In the genomic region with DNA sequence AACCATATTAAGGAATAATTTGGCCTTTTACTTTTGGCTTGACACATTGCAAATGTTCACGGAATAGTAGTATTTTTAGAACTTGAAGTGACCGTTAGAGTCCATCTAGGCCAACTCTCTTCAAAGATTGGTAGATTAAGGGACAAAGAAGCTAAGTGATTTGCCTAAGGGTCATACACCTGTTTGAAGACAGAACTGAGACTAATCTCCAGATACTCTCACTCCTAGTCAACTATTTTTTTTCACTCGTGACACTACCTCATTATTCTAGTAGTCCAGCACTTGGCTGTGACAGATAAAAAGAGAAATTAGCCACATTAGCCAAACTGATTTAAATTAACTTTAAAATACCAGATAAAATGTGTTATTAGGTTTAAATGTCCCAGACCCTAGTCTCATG, we compare ENCODE assay signal across 22 cellular contexts.
"Had no signal": no experiment of that assay in that cellular context is flagged by ENCODE, and none has a peak within 500 bp of the region (broad histone marks: within the 10 kb centered on the region; RNA-seq: fewer than 3 reads in every experiment).

No MANE protein-coding gene starts in this region.

- H3K27ac Mint-ChIP-seq: activated CD8-positive, alpha-beta T cell treated with anti-CD3 and anti-CD28 coated beads, Interleukin-2, amount 10 ng/mL, durations not matched to agents 7 days and 5 days; activated naive CD8-positive, alpha-beta T cell treated with anti-CD3 and anti-CD28 coated beads for 36 hours; activated T-cell treated with anti-CD3 and anti-CD28 coated beads, Interleukin-2, amount 50 U/mL, for 24 hours; activated T-helper 2 cell treated with anti-CD3 and anti-CD28 coated beads, Interferon-gamma antibody, Interleukin-2, Interleukin-4, amounts not matched to agents 10 μg/mL and 5 μg/mL and 100 μg/mL, durations not matched to agents 14 hours and 24 hours and 36 hours; natural killer cell treated with Interleukin-12 subunit alpha and Interleukin-12 subunit beta and Interleukin-15 and Interleukin-18, amount 100 ng/mL, for 72 hours; progenitor cell of endocrine pancreas; T-helper 17 cell had no signal

- H3K27me3 ChIP-seq: esophagus muscularis mucosa, gastroesophageal sphincter, spleen, upper lobe of right lung had no signal

- H3K9me3 ChIP-seq: esophagus muscularis mucosa, gastroesophageal sphincter, spleen, upper lobe of right lung had no signal

- H3K9me3 Mint-ChIP-seq: activated naive CD8-positive, alpha-beta T cell treated with anti-CD3 and anti-CD28 coated beads for 36 hours; activated T-cell treated with anti-CD3 and anti-CD28 coated beads, Interleukin-2, amount 50 U/mL, for 24 hours; activated T-helper 2 cell treated with anti-CD3 and anti-CD28 coated beads, Interferon-gamma antibody, Interleukin-2, Interleukin-4, amounts not matched to agents 10 μg/mL and 5 μg/mL and 100 μg/mL, durations not matched to agents 14 hours and 24 hours and 36 hours; natural killer cell treated with Interleukin-12 subunit alpha and Interleukin-12 subunit beta and Interleukin-15 and Interleukin-18, amount 100 ng/mL, for 72 hours had no signal

- H3K4me3 ChIP-seq: coronary artery, esophagus muscularis mucosa, gastroesophageal sphincter, spleen, upper lobe of right lung had no signal

- H3K27ac ChIP-seq: upper lobe of right lung had no signal

- H3K27me3 Mint-ChIP-seq: activated naive CD8-positive, alpha-beta T cell treated with anti-CD3 and anti-CD28 coated beads for 36 hours; activated T-cell treated with anti-CD3 and anti-CD28 coated beads, Interleukin-2, amount 50 U/mL, for 24 hours; progenitor cell of endocrine pancreas; T-helper 17 cell had no signal

- DNase-seq: activated CD4-positive, alpha-beta T cell treated with anti-CD3 and anti-CD28 coated beads, Interleukin-2, amount 50 U/mL, for 1 hour; activated CD4-positive, CD25-positive, alpha-beta regulatory T cell treated with anti-CD3 and anti-CD28 coated beads, Interleukin-2, amount 50 U/mL, for 72 hours; activated CD8-positive, alpha-beta T cell treated with anti-CD3 and anti-CD28 coated beads, Interleukin-2, amount 10 ng/mL, durations not matched to agents 7 days and 5 days; activated naive CD4-positive, alpha-beta T cell treated with Interleukin-2 at 50 U/mL for 16 hours; activated naive CD8-positive, alpha-beta T cell treated with anti-CD3 and anti-CD28 coated beads for 36 hours; activated T-cell treated with anti-CD3 and anti-CD28 coated beads, Interleukin-2, amount 50 U/mL, for 24 hours; cerebellar nuclear complex; head of caudate nucleus; islet precursor cell; left cardiac atrium; spleen; stimulated activated CD4-positive, alpha-beta T cell treated with anti-CD3 and anti-CD28 coated beads, Interleukin-4, amount 100 ng/mL, for 1 hour; stimulated activated naive CD4-positive, alpha-beta T cell; T-helper 17 cell; upper lobe of right lung had no signal

- H3K36me3 Mint-ChIP-seq: natural killer cell treated with Interleukin-12 subunit alpha and Interleukin-12 subunit beta and Interleukin-15 and Interleukin-18, amount 100 ng/mL, for 72 hours had no signal

- ATAC-seq: activated CD8-positive, alpha-beta T cell treated with anti-CD3 and anti-CD28 coated beads, Interleukin-2, amount 10 ng/mL, durations not matched to agents 7 days and 5 days; gastroesophageal sphincter; left cardiac atrium; natural killer cell treated with Interleukin-12 subunit alpha and Interleukin-12 subunit beta and Interleukin-15 and Interleukin-18, amount 100 ng/mL, for 72 hours; T-helper 17 cell; upper lobe of right lung had no signal

- FAIRE-seq: bronchial epithelial cell had no signal

- H3K4me3 Mint-ChIP-seq: activated CD8-positive, alpha-beta T cell treated with anti-CD3 and anti-CD28 coated beads, Interleukin-2, amount 10 ng/mL, durations not matched to agents 7 days and 5 days; activated naive CD8-positive, alpha-beta T cell treated with anti-CD3 and anti-CD28 coated beads for 36 hours; activated T-cell treated with anti-CD3 and anti-CD28 coated beads, Interleukin-2, amount 50 U/mL, for 24 hours; natural killer cell treated with Interleukin-12 subunit alpha and Interleukin-12 subunit beta and Interleukin-15 and Interleukin-18, amount 100 ng/mL, for 72 hours; T-helper 17 cell had no signal
